In the genomic region with DNA sequence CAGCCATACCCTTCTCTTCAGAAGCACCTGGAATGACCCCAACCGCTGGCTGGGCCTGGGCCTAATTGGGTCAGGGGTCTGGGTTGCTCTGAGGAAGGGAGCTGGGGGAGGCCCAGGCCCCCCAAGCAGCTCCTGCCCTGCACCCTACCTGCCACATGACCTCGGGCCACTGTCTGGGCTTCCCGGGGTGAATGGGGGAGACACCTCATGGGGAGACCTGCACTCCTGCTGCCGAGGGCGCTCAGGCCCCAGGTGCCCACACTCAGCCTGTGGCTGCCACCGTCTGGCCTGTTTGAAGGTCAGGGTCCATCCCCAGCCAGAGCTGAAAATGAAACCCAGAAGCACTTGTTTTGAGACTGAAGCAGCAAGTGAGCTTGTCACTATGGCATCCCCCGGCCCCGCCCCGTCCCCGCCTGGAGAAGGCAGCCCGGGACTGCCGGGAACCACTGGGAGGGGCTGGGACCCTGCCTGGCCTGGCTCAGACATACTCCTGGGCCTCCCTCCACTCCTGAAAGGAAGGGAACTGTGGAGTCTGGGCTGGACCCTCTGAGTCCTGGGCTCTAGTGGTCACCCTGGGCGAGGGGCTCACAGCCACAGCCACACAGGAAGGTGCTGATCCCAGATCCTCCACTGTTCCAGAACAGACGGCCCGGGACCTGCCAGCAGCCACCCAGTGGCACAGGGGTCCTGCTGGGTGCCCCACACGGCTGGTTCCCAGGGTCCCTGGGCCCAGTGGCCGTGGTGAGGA, we compare ENCODE assay signal across 9 cellular contexts. TPM values are rescaled to one million over a fixed set of nuclear protein-coding genes. Genes with fewer than 3 reads are reported as not detected.
DNase-seq lines count a peak whose midpoint lies in the region; ATAC-seq and TF ChIP-seq lines count a peak whose summit lies in the region.
"Had no signal": no experiment of that assay in that cellular context is flagged by ENCODE, and none has a peak within 500 bp of the region (broad histone marks: within the 10 kb centered on the region; RNA-seq: fewer than 3 reads in every experiment).

No MANE protein-coding gene starts in this region.

- intact Hi-C loops in Calu3 (cut with micrococcal nuclease; ENCODE audit: unreplicated experiment) (no loop called here), Panc1 (cut with micrococcal nuclease; ENCODE audit: unreplicated experiment) (no loop called here)

- H3K27ac ChIP-seq in Panc1 (ENCODE audit: low read length), result peak overlapping the region; percentile 29

- peaks cover 39% of the 10 kb centered on the region for H3K36me3 Mint-ChIP-seq in Calu3 (ENCODE audit: insufficient read depth, unreplicated experiment)

- H3K9me3 ChIP-seq in Panc1 (ENCODE audit: control insufficient read depth, insufficient read depth, low read depth, low read length), result no peaks in the 10 kb centered on the region

- no peaks in the 10 kb centered on the region for H3K36me3 ChIP-seq in Panc1 (ENCODE audit: control insufficient read depth, insufficient read depth, low read length)

- CTCF ChIA-PET in Calu3 (lab: Charles Lee) (interaction anchor here (0.7 to 1.2 kb wide), 4 partner anchors 12 to 274 kb away, joined by 3 to 9 read pairs (median 4); partner anchors contain the start of gene TMEM184A), Panc1 (lab: Charles Lee) (interaction anchor here (0.6 kb wide), 2 partner anchors 93 to 256 kb away, joined by 3 read pairs; no protein-coding TSS in a partner anchor)

- H3K4me3 ChIP-seq in Panc1 (ENCODE audit: low read depth in 2 of 2, low read length in 2 of 2), result no peak overlapping the region
- no peak overlapping the region for H3K4me3 ChIP-seq in fibroblast of the aortic adventitia (ENCODE audit: low read depth, low read length)

- H3K4me3 Mint-ChIP-seq in Calu3 (ENCODE audit: low read depth, unreplicated experiment), result no peak overlapping the region
- H3K4me3 Mint-ChIP-seq: nephron had no signal

- peaks cover 24% of the 10 kb centered on the region for H3K4me1 ChIP-seq in Panc1 (ENCODE audit: control insufficient read depth, insufficient read depth, low read length)

- H3K27ac Mint-ChIP-seq in Calu3 (ENCODE audit: unreplicated experiment), result peak overlapping the region; percentile 17

- no peaks in the 10 kb centered on the region for H3K9me3 Mint-ChIP-seq in Calu3 (ENCODE audit: low read depth, unreplicated experiment)
- H3K9me3 Mint-ChIP-seq: nephron had no signal

- no peaks in the 10 kb centered on the region for H3K27me3 ChIP-seq in Panc1 (ENCODE audit: control insufficient read depth, insufficient read depth, low read length)

- BruUV-seq in Calu3 (replicated peaks; lab: Mats Ljungman, UMichigan) (no TSS peak), Panc1 (replicated peaks; lab: Mats Ljungman, UMichigan) (no TSS peak)

- no peaks in the 10 kb centered on the region for H3K27me3 Mint-ChIP-seq in Calu3 (ENCODE audit: unreplicated experiment)

- in situ Hi-C loops in Panc1 (cut with HindIII; ENCODE audit: low pct_unique_long_range_greater_than_20kb, low sequenced_read_pairs), result no loop called here

- no peak for TF ChIP-seq CTCF in Calu3 (IDR thresholded peaks at IDR 0.05; ENCODE audit: unreplicated experiment)
- no peak for TF ChIP-seq CTCF in Panc1 (IDR thresholded peaks at IDR 0.05)
- no peak for TF ChIP-seq CTCF in fibroblast of the aortic adventitia (IDR thresholded peaks at IDR 0.05; ENCODE audit: insufficient read depth, low read length)
- no peak for TF ChIP-seq CTCF in omental fat pad (IDR thresholded peaks at IDR 0.05)

- H3K4me1 Mint-ChIP-seq in Calu3 (ENCODE audit: low read depth, unreplicated experiment), result peaks cover 31% of the 10 kb centered on the region

- DNase-seq in Calu3, result peak; percentile 86
- DNase-seq in Panc1 (ENCODE audit: low read depth, low spot score), result no peak
- peak; percentile 56 for DNase-seq in fibroblast of the aortic adventitia (ENCODE audit: low read depth)
- DNase-seq in omental fat pad (ENCODE audit: low spot score), result no peak
- no peak for DNase-seq in NCI-H226
- no peak for DNase-seq in HCEC 1CT

- POLR2A ChIA-PET in Panc1 (lab: Charles Lee), result interaction anchor here (0.5 to 0.8 kb wide), 2 partner anchors 70 to 262 kb away, joined by 3 read pairs; no protein-coding TSS in a partner anchor

- peak; percentile 36 for ATAC-seq in Panc1
- ATAC-seq in omental fat pad (ENCODE audit: low FRiP score), result peak; percentile 27
- ATAC-seq in GM19467 (IDR thresholded peaks at IDR 0.05; ENCODE audit: unreplicated experiment), result no peak
- ATAC-seq in GM21529 (IDR thresholded peaks at IDR 0.05; ENCODE audit: unreplicated experiment), result no peak

RNA-seq across cellular contexts. Expression of gene MICALL2, which starts 7.4 kb away (rescaled TPM):
- total RNA-seq in Calu3 (2022) (162 and 176 TPM in 2 replicates), Panc1 (2021; ENCODE audit: unreplicated experiment) (144 TPM), fibroblast of the aortic adventitia (ENCODE audit: low replicate concordance) (21.5 and 28.9 TPM in 2 replicates), omental fat pad (10 to 100 TPM in 2 of 4 donors, 1 to 10 TPM in 2; 4.4 to 16.6 (median 9.3) TPM)
- 127 TPM for polyA plus RNA-seq in Panc1 (2012; ENCODE audit: insufficient read length)

RNA-seq across cellular contexts. Expression of gene INTS1, which starts 37.5 kb away (rescaled TPM):
- 177 and 192 TPM in 2 replicates for total RNA-seq in Calu3 (2022)
- total RNA-seq in Panc1 (2021; ENCODE audit: unreplicated experiment), result 173 TPM
- 196 TPM for polyA plus RNA-seq in Panc1 (2012; ENCODE audit: insufficient read length)
- total RNA-seq in fibroblast of the aortic adventitia (ENCODE audit: low replicate concordance), result 44.2 and 53.1 TPM in 2 replicates
- 10 to 100 TPM; 22.4 to 39.4 (median 32.0) TPM for total RNA-seq in omental fat pad

Comparison
In these comparisons a context has a peak if more than half of its experiments do, and no peak if none do; other contexts are left out.
1. DNase-seq: peak in Calu3 (single experiment) and fibroblast of the aortic adventitia (single experiment); none in Panc1 (single experiment), omental fat pad (single experiment), NCI-H226 (single experiment) and HCEC 1CT (single experiment).
2. ATAC-seq: peak in Panc1 (single experiment) and omental fat pad (single experiment); none in GM19467 (single experiment) and GM21529 (single experiment).